Comparison of ENCODE assay signal across 22 cellular contexts in genomic region chr19:15394426-15394825, GRCh38. TPM values are rescaled to one million over a fixed set of nuclear protein-coding genes. Genes with fewer than 3 reads are reported as not detected.
A peak's percentile ranks its signal among the peaks of the same experiment; 100 is the strongest.
DNase-seq lines count a peak whose midpoint lies in the region; ATAC-seq, FAIRE-seq and TF ChIP-seq lines count a peak whose summit lies in the region.
"Had no signal": no experiment of that assay in that cellular context is flagged by ENCODE, and none has a peak within 500 bp of the region (broad histone marks: within the 10 kb centered on the region; RNA-seq: fewer than 3 reads in every experiment).

No MANE protein-coding gene starts in this region.

- H3K4me2 ChIP-seq in GM23248 (ENCODE audit: unreplicated experiment), result no peak overlapping the region
- H3K4me2 ChIP-seq in endothelial cell of umbilical vein (ENCODE audit: insufficient read depth, low read length), result no peak overlapping the region
- no peak overlapping the region for H3K4me2 ChIP-seq in smooth muscle cell
- H3K4me2 ChIP-seq: KMS-11 had no signal

- peaks cover 27% of the 10 kb centered on the region for H3F3A ChIP-seq in GM23248 (ENCODE audit: insufficient read depth)
- H3F3A ChIP-seq in smooth muscle cell (ENCODE audit: low read depth), result no peaks in the 10 kb centered on the region

- no peaks in the 10 kb centered on the region for H3K27me3 Mint-ChIP-seq in activated naive CD8-positive, alpha-beta T cell treated with anti-CD3 and anti-CD28 coated beads, Interleukin-2, amount 50 U/mL, for 24 hours
- H3K27me3 Mint-ChIP-seq in stimulated activated naive B cell treated with anti-CD40 and anti-IgM and Interleukin-4, amounts not matched to agents 10 μg/mL and 1 μg/mL and 100 μg/mL, for 72 hours, result no peaks in the 10 kb centered on the region

- peaks cover 39% of the 10 kb centered on the region for H3K36me3 Mint-ChIP-seq in activated naive CD8-positive, alpha-beta T cell treated with anti-CD3 and anti-CD28 coated beads, Interleukin-2, amount 50 U/mL, for 24 hours (ENCODE audit: low read depth)
- H3K36me3 Mint-ChIP-seq in stimulated activated naive B cell treated with anti-CD40 and anti-IgM and Interleukin-4, amounts not matched to agents 10 μg/mL and 1 μg/mL and 100 μg/mL, for 72 hours, result peaks cover 51 to 61% of the 10 kb centered on the region in 2 donors

- dilution Hi-C loops in endothelial cell of umbilical vein (cut with MboI; ENCODE audit: extremely low pct_ligation_motif_present, low sequenced_read_pairs), result no loop called here

- H3K27me3 ChIP-seq in GM23248 (replicated peaks; ENCODE audit: insufficient read depth), result no peaks in the 10 kb centered on the region
- no peaks in the 10 kb centered on the region for H3K27me3 ChIP-seq in endothelial cell of umbilical vein (ENCODE audit: control insufficient read depth in 2 of 2, insufficient read depth in 2 of 2, low read length in 2 of 2)
- H3K27me3 ChIP-seq in smooth muscle cell (ENCODE audit: low read depth), result no peaks in the 10 kb centered on the region
- H3K27me3 ChIP-seq: BE2C, SJSA1 had no signal

- peaks cover 54% of the 10 kb centered on the region for H3K79me2 ChIP-seq in GM23248 (ENCODE audit: insufficient read depth)
- peaks cover 8% of the 10 kb centered on the region for H3K79me2 ChIP-seq in endothelial cell of umbilical vein (ENCODE audit: control insufficient read depth, insufficient read depth, low read length)
- peaks cover 54% of the 10 kb centered on the region for H3K79me2 ChIP-seq in smooth muscle cell (ENCODE audit: low read depth)

- H3K9ac ChIP-seq in GM23248, result no peak overlapping the region
- H3K9ac ChIP-seq in endothelial cell of umbilical vein (replicated peaks; ENCODE audit: extremely low read depth, insufficient read depth, low read length), result no peak overlapping the region
- H3K9ac ChIP-seq in smooth muscle cell (ENCODE audit: low read depth), result no peak overlapping the region
- H3K9ac ChIP-seq: KMS-11 had no signal

- H3K4me3 Mint-ChIP-seq in activated naive CD8-positive, alpha-beta T cell treated with anti-CD3 and anti-CD28 coated beads, Interleukin-2, amount 50 U/mL, for 24 hours, result no peak overlapping the region
- no peak overlapping the region for H3K4me3 Mint-ChIP-seq in stimulated activated naive B cell treated with anti-CD40 and anti-IgM and Interleukin-4, amounts not matched to agents 10 μg/mL and 1 μg/mL and 100 μg/mL, for 72 hours
- H3K4me3 Mint-ChIP-seq: CD14-positive monocyte had no signal

- H3K9me3 ChIP-seq in GM23248 (ENCODE audit: low read depth) (no peaks in the 10 kb centered on the region), endothelial cell of umbilical vein (replicated peaks; ENCODE audit: control insufficient read depth, insufficient read depth, low read length) (no peaks in the 10 kb centered on the region), smooth muscle cell (replicated peaks; ENCODE audit: low read depth) (no peaks in the 10 kb centered on the region)
- H3K9me3 ChIP-seq: BE2C, HAP-1, SJSA1 had no signal

- no peak for ATAC-seq in activated naive CD8-positive, alpha-beta T cell treated with anti-CD3 and anti-CD28 coated beads, Interleukin-2, amount 50 U/mL, for 24 hours
- ATAC-seq in HG03378 (IDR thresholded peaks at IDR 0.05; ENCODE audit: unreplicated experiment), result no peak
- no peak for ATAC-seq in stimulated activated naive B cell treated with anti-CD40 and anti-IgM and Interleukin-4, amounts not matched to agents 10 μg/mL and 1 μg/mL and 100 μg/mL, for 72 hours (replicated peaks)

- CTCF ChIA-PET in endothelial cell of umbilical vein (lab: Charles Lee), result no interaction called here

- no peak for TF ChIP-seq POLR2A in endothelial cell of umbilical vein (IDR thresholded peaks at IDR 0.05; ENCODE audit: low read depth, low read length)

- TSS peak; percentile 9 for BruUV-seq in endothelial cell of umbilical vein (replicated peaks; lab: Mats Ljungman, UMichigan)

- H3K4me3 ChIP-seq in GM23248 (no peak overlapping the region), endothelial cell of umbilical vein (replicated peaks in 1 of 3; ENCODE audit: insufficient read depth in 1 of 3, low read depth in 1 of 3, low read length in 3 of 3) (no peak overlapping the region), smooth muscle cell (no peak overlapping the region)
- H3K4me3 ChIP-seq: HAP-1, SJSA1 had no signal

- H2AFZ ChIP-seq in GM23248 (no peak overlapping the region), endothelial cell of umbilical vein (ENCODE audit: low read depth, low read length) (no peak overlapping the region), smooth muscle cell (ENCODE audit: low read depth) (no peak overlapping the region)

- peak overlapping the region; percentile 32 for H3K27ac Mint-ChIP-seq in activated naive CD8-positive, alpha-beta T cell treated with anti-CD3 and anti-CD28 coated beads, Interleukin-2, amount 50 U/mL, for 24 hours
- no peak overlapping the region for H3K27ac Mint-ChIP-seq in stimulated activated naive B cell treated with anti-CD40 and anti-IgM and Interleukin-4, amounts not matched to agents 10 μg/mL and 1 μg/mL and 100 μg/mL, for 72 hours

- peaks cover 8% of the 10 kb centered on the region for H3K4me1 ChIP-seq in GM23248 (ENCODE audit: insufficient read depth)
- H3K4me1 ChIP-seq in endothelial cell of umbilical vein (ENCODE audit: control insufficient read depth, extremely low read depth, insufficient read depth, low read length), result no peaks in the 10 kb centered on the region
- no peaks in the 10 kb centered on the region for H3K4me1 ChIP-seq in smooth muscle cell (ENCODE audit: low read depth)
- H3K4me1 ChIP-seq: HAP-1 had no signal

- no peak for DNase-seq in GM23248
- DNase-seq in activated naive CD8-positive, alpha-beta T cell treated with anti-CD3 and anti-CD28 coated beads, Interleukin-2, amount 50 U/mL, for 24 hours, result no peak
- no peak for DNase-seq in endothelial cell of umbilical vein (ENCODE audit: low read depth, low spot score)
- DNase-seq in smooth muscle cell (lab: John Stamatoyannopoulos, UW; ENCODE audit: unreplicated experiment), result no peak
- DNase-seq in CD1c-positive myeloid dendritic cell (ENCODE audit: extremely low spot score), result no peak
- DNase-seq in stimulated activated naive B cell treated with anti-CD40 and anti-IgM and Interleukin-4, amounts not matched to agents 10 μg/mL and 1 μg/mL and 100 μg/mL, for 72 hours, result no peak
- DNase-seq: BE2C, DMS153, DND-41, GOT3, MM.1S, NCI-H2029 treated with DMSO at 0.1 percent for 48 hours, NCI-H446 treated with DMSO at 0.1 percent for 48 hours, NCI-H526, NCI-H82, Right ventricle myocardium superior, RPMI8226 had no signal

- H3K9me2 ChIP-seq in GM23248 (ENCODE audit: insufficient read depth), result no peaks in the 10 kb centered on the region

- 98% methylated on average over 5 of the region's 5 CpGs for WGBS in GM23248 (ENCODE audit: low coverage in 1 of 2, low lambda C conversion rate in 2 of 2, missing lambda C conversion rate in 2 of 2), 2 experiments
- WGBS in smooth muscle cell (ENCODE audit: low lambda C conversion rate), result 98% methylated on average over 5 of the region's 5 CpGs

- H4K20me1 ChIP-seq in GM23248 (ENCODE audit: insufficient read depth), result no peaks in the 10 kb centered on the region; the same call in 1 of the 2 replicates
- H4K20me1 ChIP-seq in endothelial cell of umbilical vein (replicated peaks; ENCODE audit: control insufficient read depth, extremely low read depth, insufficient read depth, low read length), result no peaks in the 10 kb centered on the region
- peaks cover 82% of the 10 kb centered on the region for H4K20me1 ChIP-seq in smooth muscle cell (ENCODE audit: low read depth)

- intact Hi-C loops in endothelial cell of umbilical vein (cut with micrococcal nuclease), result no loop called here

- peaks cover 12% of the 10 kb centered on the region for H3K4me1 Mint-ChIP-seq in activated naive CD8-positive, alpha-beta T cell treated with anti-CD3 and anti-CD28 coated beads, Interleukin-2, amount 50 U/mL, for 24 hours
- peaks cover 11 to 24% of the 10 kb centered on the region in 2 donors for H3K4me1 Mint-ChIP-seq in stimulated activated naive B cell treated with anti-CD40 and anti-IgM and Interleukin-4, amounts not matched to agents 10 μg/mL and 1 μg/mL and 100 μg/mL, for 72 hours
- H3K4me1 Mint-ChIP-seq: CD14-positive monocyte had no signal

- H3K36me3 ChIP-seq in GM23248 (ENCODE audit: low read depth) (peaks cover 18% of the 10 kb centered on the region), endothelial cell of umbilical vein (ENCODE audit: control insufficient read depth in 2 of 2, extremely low read depth in 1 of 2, insufficient read depth in 2 of 2, low read length in 2 of 2) (peaks cover 10 to 35% of the 10 kb centered on the region in 2 experiments), smooth muscle cell (ENCODE audit: low read depth) (peaks cover 9% of the 10 kb centered on the region)

- TF ChIP-seq CTCF in endothelial cell of umbilical vein (IDR thresholded peaks at IDR 0.05; ENCODE audit: extremely low read depth in 1 of 2, insufficient read depth in 1 of 2, low read depth in 1 of 2, low read length in 2 of 2) (no peak), smooth muscle cell (IDR thresholded peaks at IDR 0.05; ENCODE audit: borderline replicate concordance, insufficient read depth, poor library complexity, severe bottlenecking) (no peak)

- H3K27ac ChIP-seq in GM23248 (peak overlapping the region; percentile 50), endothelial cell of umbilical vein (ENCODE audit: insufficient read depth, low read depth, low read length) (no peak overlapping the region), smooth muscle cell (ENCODE audit: low read depth) (peak overlapping the region; percentile 6)
- H3K27ac ChIP-seq: KMS-11, SJSA1 had no signal

- in situ Hi-C loops in GM23248 (cut with MboI), result no loop called here

- POLR2A ChIA-PET in endothelial cell of umbilical vein (lab: Charles Lee), result interaction anchor here (0.6 kb wide), 1 partner anchor 79 kb away, joined by 14 read pairs; no protein-coding TSS in a partner anchor

- no peaks in the 10 kb centered on the region for H3K9me3 Mint-ChIP-seq in activated naive CD8-positive, alpha-beta T cell treated with anti-CD3 and anti-CD28 coated beads, Interleukin-2, amount 50 U/mL, for 24 hours
- no peaks in the 10 kb centered on the region for H3K9me3 Mint-ChIP-seq in stimulated activated naive B cell treated with anti-CD40 and anti-IgM and Interleukin-4, amounts not matched to agents 10 μg/mL and 1 μg/mL and 100 μg/mL, for 72 hours
- H3K9me3 Mint-ChIP-seq: CD14-positive monocyte had no signal

- FAIRE-seq in endothelial cell of umbilical vein (lab: Jason Lieb, UNC), result no peak

- H3K9me1 ChIP-seq in endothelial cell of umbilical vein (replicated peaks; ENCODE audit: control insufficient read depth, extremely low read depth, insufficient read depth, low read length), result no peaks in the 10 kb centered on the region

RNA-seq across cellular contexts. Expression of gene AKAP8, which starts 14.8 kb away (rescaled TPM):
- 13.4 and 19.7 TPM in 2 replicates for total RNA-seq in GM23248 (2014; rRNA removed; shearing (Covaris generic))
- 14.6 and 14.8 TPM in 2 replicates for polyA plus RNA-seq in GM23248 (2016; fragmentation: Nextera tagmentation; extraction: Ambion mirVana)
- 42.6 and 44.1 TPM in 2 replicates for total RNA-seq in endothelial cell of umbilical vein
- 16.4 and 18.3 TPM in 2 replicates for polyA plus RNA-seq in endothelial cell of umbilical vein
- 13.0 and 13.1 TPM in 2 replicates for polyA plus RNA-seq in endothelial cell of umbilical vein (2011; cell fraction: cytosol; rRNA removed)
- polyA plus RNA-seq in endothelial cell of umbilical vein (2011; cell fraction: nucleus; rRNA removed), result 45.0 and 45.9 TPM in 2 replicates
- polyA plus RNA-seq in endothelial cell of umbilical vein (2012), result 17.8 and 19.7 TPM in 2 replicates
- polyA minus RNA-seq in endothelial cell of umbilical vein, result 10.4 and 12.7 TPM in 2 replicates
- polyA minus RNA-seq in endothelial cell of umbilical vein (2011; cell fraction: cytosol; rRNA and poly(A)+ RNA removed), result 17.8 TPM
- 15.2 and 16.5 TPM in 2 replicates for polyA minus RNA-seq in endothelial cell of umbilical vein (2011; cell fraction: nucleus; rRNA and poly(A)+ RNA removed)
- 12.0 and 24.2 TPM in 2 replicates for total RNA-seq in smooth muscle cell
- polyA plus RNA-seq in smooth muscle cell, result 19.1 and 27.3 TPM in 2 replicates

RNA-seq across cellular contexts. Expression of gene AKAP8L, which starts 24.4 kb away (rescaled TPM):
- 37.4 and 38.3 TPM in 2 replicates for total RNA-seq in GM23248 (2014; rRNA removed; shearing (Covaris generic))
- 21.5 and 21.9 TPM in 2 replicates for polyA plus RNA-seq in GM23248 (2016; fragmentation: Nextera tagmentation; extraction: Ambion mirVana)
- total RNA-seq in endothelial cell of umbilical vein, result 95.4 and 99.6 TPM in 2 replicates
- polyA plus RNA-seq in endothelial cell of umbilical vein, result 63.9 and 65.1 TPM in 2 replicates
- 22.1 and 25.7 TPM in 2 replicates for polyA plus RNA-seq in endothelial cell of umbilical vein (2011; cell fraction: cytosol; rRNA removed)
- polyA plus RNA-seq in endothelial cell of umbilical vein (2011; cell fraction: nucleus; rRNA removed), result 338 and 395 TPM in 2 replicates
- 54.2 and 64.3 TPM in 2 replicates for polyA plus RNA-seq in endothelial cell of umbilical vein (2012)
- polyA minus RNA-seq in endothelial cell of umbilical vein, result 107 and 112 TPM in 2 replicates
- polyA minus RNA-seq in endothelial cell of umbilical vein (2011; cell fraction: cytosol; rRNA and poly(A)+ RNA removed), result 31.2 TPM
- 119 and 124 TPM in 2 replicates for polyA minus RNA-seq in endothelial cell of umbilical vein (2011; cell fraction: nucleus; rRNA and poly(A)+ RNA removed)
- total RNA-seq in smooth muscle cell, result 61.9 and 92.0 TPM in 2 replicates
- 93.9 and 105 TPM in 2 replicates for polyA plus RNA-seq in smooth muscle cell

RNA-seq across cellular contexts. Expression of gene WIZ, which starts 55.3 kb away (rescaled TPM):
- 18.8 and 22.0 TPM in 2 replicates for total RNA-seq in GM23248 (2014; rRNA removed; shearing (Covaris generic))
- 6.1 and 6.9 TPM in 2 replicates for polyA plus RNA-seq in GM23248 (2016; fragmentation: Nextera tagmentation; extraction: Ambion mirVana)
- total RNA-seq in endothelial cell of umbilical vein, result 47.2 and 50.8 TPM in 2 replicates
- 21.0 and 25.7 TPM in 2 replicates for polyA plus RNA-seq in endothelial cell of umbilical vein
- polyA plus RNA-seq in endothelial cell of umbilical vein (2011; cell fraction: cytosol; rRNA removed), result 18.1 and 24.8 TPM in 2 replicates
- 33.8 and 36.8 TPM in 2 replicates for polyA plus RNA-seq in endothelial cell of umbilical vein (2011; cell fraction: nucleus; rRNA removed)
- 28.1 and 32.1 TPM in 2 replicates for polyA plus RNA-seq in endothelial cell of umbilical vein (2012)
- 8.5 and 10.2 TPM in 2 replicates for polyA minus RNA-seq in endothelial cell of umbilical vein
- polyA minus RNA-seq in endothelial cell of umbilical vein (2011; cell fraction: cytosol; rRNA and poly(A)+ RNA removed), result 12.4 TPM
- polyA minus RNA-seq in endothelial cell of umbilical vein (2011; cell fraction: nucleus; rRNA and poly(A)+ RNA removed), result 12.1 and 23.6 TPM in 2 replicates
- total RNA-seq in smooth muscle cell, result 13.5 and 23.1 TPM in 2 replicates
- 40.5 and 41.5 TPM in 2 replicates for polyA plus RNA-seq in smooth muscle cell
